Comparison of ENCODE assay signal across 18 cellular contexts in genomic region chr5:154817815-154818214, GRCh38. TPM values are rescaled to one million over a fixed set of nuclear protein-coding genes. Genes with fewer than 3 reads are reported as not detected.
"Had no signal": no experiment of that assay in that cellular context is flagged by ENCODE, and none has a peak within 500 bp of the region (broad histone marks: within the 10 kb centered on the region; RNA-seq: fewer than 3 reads in every experiment).

No MANE protein-coding gene starts in this region.

- H3K9me3 ChIP-seq: ascending aorta, gastroesophageal sphincter, mucosa of descending colon, tibial artery, uterus had no signal

- H3K4me1 ChIP-seq: ascending aorta, tibial artery, uterus had no signal

- H3K4me2 ChIP-seq: smooth muscle cell had no signal

- H3K27me3 Mint-ChIP-seq: activated CD4-positive, alpha-beta memory T cell treated with anti-CD3 and anti-CD28 coated beads for 36 hours; progenitor cell of endocrine pancreas; T-cell had no signal

- H3K27ac Mint-ChIP-seq: activated CD4-positive, alpha-beta memory T cell treated with anti-CD3 and anti-CD28 coated beads for 36 hours; activated T-cell treated with anti-CD3 and anti-CD28 coated beads, Interleukin-2, amount 50 U/mL, for 72 hours had no signal

- H3K4me3 ChIP-seq: ascending aorta, gastroesophageal sphincter, mucosa of descending colon, SK-N-MC, smooth muscle cell, tibial artery, uterus had no signal

- DNase-seq: activated CD4-positive, alpha-beta memory T cell treated with anti-CD3 and anti-CD28 coated beads for 36 hours; activated CD4-positive, alpha-beta T cell treated with anti-CD3 and anti-CD28 coated beads for 1 hour; activated gamma-delta T cell treated with Interleukin-2 at 50 U/mL for 16 hours; activated T-cell treated with anti-CD3 and anti-CD28 coated beads, Interleukin-2, amount 50 U/mL, for 72 hours; left colon; mucosa of descending colon; right cardiac atrium; T-cell; T1000; tibial artery; uterus had no signal

- H3K27ac ChIP-seq: epithelial cell of prostate, SK-N-MC had no signal

- H3K9me3 Mint-ChIP-seq: activated CD4-positive, alpha-beta memory T cell treated with anti-CD3 and anti-CD28 coated beads for 36 hours; activated T-cell treated with anti-CD3 and anti-CD28 coated beads, Interleukin-2, amount 50 U/mL, for 72 hours; nephron; T-cell had no signal

- H3K36me3 ChIP-seq: uterus had no signal

- H3K27me3 ChIP-seq: ascending aorta, gastroesophageal sphincter, tibial artery, uterus had no signal

- H3K4me3 Mint-ChIP-seq: activated CD4-positive, alpha-beta memory T cell treated with anti-CD3 and anti-CD28 coated beads for 36 hours; activated T-cell treated with anti-CD3 and anti-CD28 coated beads, Interleukin-2, amount 50 U/mL, for 72 hours; nephron; T-cell had no signal

RNA-seq across cellular contexts. Expression of gene FAXDC2, which starts 32.6 kb away (rescaled TPM):
- total RNA-seq: activated CD4-positive, alpha-beta memory T cell treated with anti-CD3 and anti-CD28 coated beads for 36 hours had no signal
